In genomic region chr1:112634367-112634766, GRCh38 we compare ENCODE assay signal across 27 cellular contexts. TPM values are rescaled to one million over a fixed set of nuclear protein-coding genes. Genes with fewer than 3 reads are reported as not detected.
DNase-seq lines count a peak whose midpoint lies in the region; ATAC-seq and TF ChIP-seq lines count a peak whose summit lies in the region.
"Had no signal": no experiment of that assay in that cellular context is flagged by ENCODE, and none has a peak within 500 bp of the region (broad histone marks: within the 10 kb centered on the region; RNA-seq: fewer than 3 reads in every experiment).

No MANE protein-coding gene starts in this region.

- CTCF ChIA-PET in CD4-positive, alpha-beta T cell (lab: Charles Lee) = no interaction called here

- no peak overlapping the region for H2BK120ac ChIP-seq in mesenchymal stem cell (ENCODE audit: low read depth, low read length)

- H3K23ac ChIP-seq in mesenchymal stem cell (ENCODE audit: low read length in 2 of 2) = no peak overlapping the region

- H2BK15ac ChIP-seq in mesenchymal stem cell (ENCODE audit: low read depth, poor library complexity, severe bottlenecking) = no peak overlapping the region

- intact Hi-C loops in CD4-positive, alpha-beta T cell (cut with DNase I, micrococcal nuclease) = no loop called here
- intact Hi-C loops in sciatic nerve (cut with DNase I) = no loop called here

- no peak overlapping the region for H4K8ac ChIP-seq in mesenchymal stem cell (ENCODE audit: low read length)

- no peak overlapping the region for H3K14ac ChIP-seq in mesenchymal stem cell (ENCODE audit: low read length in 2 of 2)

- H3K4me3 ChIP-seq in SU-DHL-6 (ENCODE audit: insufficient read depth, low read length, poor library complexity, severe bottlenecking) (no peak overlapping the region), mesenchymal stem cell (ENCODE audit: insufficient read depth in 1 of 2, low read depth in 1 of 2, low read length in 2 of 2) (no peak overlapping the region)
- H3K4me3 ChIP-seq: BLaER1 treated with 17β-estradiol and CSF1 and Interleukin-3, amounts not matched to agents 10 nM and 100 nM; breast epithelium; coronary artery; esophagus squamous epithelium; heart right ventricle; lower lobe of right lung; right atrium auricular region; spleen had no signal

- no peak overlapping the region for H2BK5ac ChIP-seq in mesenchymal stem cell (ENCODE audit: low read depth, low read length, poor library complexity, severe bottlenecking)

- no peaks in the 10 kb centered on the region for H3K79me1 ChIP-seq in mesenchymal stem cell (replicated peaks; ENCODE audit: low read length, poor library complexity, severe bottlenecking)

- no peak overlapping the region for H4K91ac ChIP-seq in mesenchymal stem cell (ENCODE audit: low read length)

- no peak overlapping the region for H2AFZ ChIP-seq in SU-DHL-6 (ENCODE audit: low read depth, low read length, severe bottlenecking)
- H2AFZ ChIP-seq in mesenchymal stem cell (ENCODE audit: low read depth, low read length) = no peak overlapping the region

- no peak overlapping the region for H3K9ac ChIP-seq in SU-DHL-6 (ENCODE audit: low read length)
- no peak overlapping the region for H3K9ac ChIP-seq in mesenchymal stem cell (ENCODE audit: low read length)
- H3K9ac ChIP-seq: BLaER1 treated with 17β-estradiol and CSF1 and Interleukin-3, amounts not matched to agents 10 nM and 100 nM had no signal

- H2AK5ac ChIP-seq in mesenchymal stem cell (ENCODE audit: low read length, severe bottlenecking) = no peak overlapping the region

- no peaks in the 10 kb centered on the region for H3K27me3 ChIP-seq in CD4-positive, alpha-beta T cell (ENCODE audit: control insufficient read depth, insufficient read depth, low read length)
- H3K27me3 ChIP-seq in SU-DHL-6 (ENCODE audit: low read length) (no peaks in the 10 kb centered on the region), mesenchymal stem cell (ENCODE audit: control insufficient read depth in 1 of 2, insufficient read depth in 1 of 2, low read length in 2 of 2) (no peaks in the 10 kb centered on the region)
- H3K27me3 ChIP-seq: BLaER1 treated with 17β-estradiol and CSF1 and Interleukin-3, amounts not matched to agents 10 nM and 100 nM; breast epithelium; esophagus squamous epithelium; heart right ventricle; right atrium auricular region; spleen had no signal

- H3K36me3 Mint-ChIP-seq in CD4-positive, alpha-beta T cell (ENCODE audit: low read depth) = peaks cover 62% of the 10 kb centered on the region
- H3K36me3 Mint-ChIP-seq in IgD-negative memory B cell = peaks cover 11% of the 10 kb centered on the region

- H3K4ac ChIP-seq in mesenchymal stem cell (ENCODE audit: low read depth in 1 of 2, low read length in 2 of 2) = no peak overlapping the region

- no peaks in the 10 kb centered on the region for H3K9me2 ChIP-seq in SU-DHL-6 (replicated peaks; ENCODE audit: insufficient read depth, low read length)

- H3K27me3 Mint-ChIP-seq in CD4-positive, alpha-beta T cell = no peaks in the 10 kb centered on the region
- H3K27me3 Mint-ChIP-seq in IgD-negative memory B cell = no peaks in the 10 kb centered on the region

- DNase-seq in CD4-positive, alpha-beta T cell = no peak
- DNase-seq in mesenchymal stem cell (no peak), sciatic nerve (ENCODE audit: low spot score) (no peak), GM19238 (ENCODE audit: insufficient read length, low spot score) (no peak)
- DNase-seq: activated gamma-delta T cell treated with Interleukin-2 at 50 U/mL for 16 hours, activated T-cell treated with anti-CD3 and anti-CD28 coated beads for 4 hours, amniotic stem cell, endodermal cell, esophagus squamous epithelium, foreskin melanocyte, heart right ventricle, IMR-90, lower lobe of right lung, NCI-H1092 treated with DMSO at 0.1 percent for 48 hours, NCI-H1930, NCI-H526 treated with DMSO at 0.1 percent for 48 hours, spleen, trophoblast cell had no signal

- no peak overlapping the region for H3K18ac ChIP-seq in mesenchymal stem cell (ENCODE audit: low read depth in 1 of 2, low read length in 2 of 2)

- H3K27ac ChIP-seq in CD4-positive, alpha-beta T cell (ENCODE audit: low read depth, low read length) = no peak overlapping the region
- H3K27ac ChIP-seq in SU-DHL-6 (ENCODE audit: low read depth, low read length) (no peak overlapping the region), mesenchymal stem cell (ENCODE audit: low read length, poor library complexity, severe bottlenecking) (peak overlapping the region; percentile 76)
- H3K27ac ChIP-seq: breast epithelium, coronary artery, esophagus squamous epithelium, heart right ventricle, lower lobe of right lung, right atrium auricular region had no signal

- no peak overlapping the region for H2BK12ac ChIP-seq in mesenchymal stem cell (ENCODE audit: low read length in 2 of 2)

- POLR2A ChIA-PET in CD4-positive, alpha-beta T cell (lab: Charles Lee) = interaction anchor here (1.2 kb wide), 1 partner anchor 11 kb away, joined by 3 read pairs; no protein-coding TSS in a partner anchor

- peaks cover 6% of the 10 kb centered on the region for H3K4me1 ChIP-seq in mesenchymal stem cell (ENCODE audit: control insufficient read depth, insufficient read depth, low read depth, low read length)
- H3K4me1 ChIP-seq: breast epithelium had no signal

- peak overlapping the region; percentile 78 for H3K27ac Mint-ChIP-seq in CD4-positive, alpha-beta T cell
- peak overlapping the region in 2 of 3 donors; percentile 18 to 50 for H3K27ac Mint-ChIP-seq in IgD-negative memory B cell

- H3K4me2 ChIP-seq in SU-DHL-6 (ENCODE audit: low read depth, low read length, poor library complexity, severe bottlenecking) (peak overlapping the region; percentile 23), mesenchymal stem cell (ENCODE audit: low read length, poor library complexity, severe bottlenecking) (no peak overlapping the region)

- H3K4me1 Mint-ChIP-seq in CD4-positive, alpha-beta T cell (ENCODE audit: low read depth) = peaks cover 85% of the 10 kb centered on the region
- H3K4me1 Mint-ChIP-seq in IgD-negative memory B cell = peaks cover 47 to 65% (median 62%) of the 10 kb centered on the region in 3 donors

- H3K4me3 Mint-ChIP-seq in CD4-positive, alpha-beta T cell = no peak overlapping the region
- H3K4me3 Mint-ChIP-seq in IgD-negative memory B cell = no peak overlapping the region
- H3K4me3 Mint-ChIP-seq: endodermal cell, neural crest cell had no signal

- ATAC-seq in CD4-positive, alpha-beta T cell (ENCODE audit: poor library complexity) = no peak
- ATAC-seq in sciatic nerve = no peak
- no peak for ATAC-seq in GM21360 (IDR thresholded peaks at IDR 0.05; ENCODE audit: unreplicated experiment)
- ATAC-seq in GM21367 (IDR thresholded peaks at IDR 0.05; ENCODE audit: unreplicated experiment) = no peak
- ATAC-seq: heart right ventricle, lower lobe of right lung had no signal

- H3K9me3 Mint-ChIP-seq in CD4-positive, alpha-beta T cell = no peaks in the 10 kb centered on the region
- H3K9me3 Mint-ChIP-seq in IgD-negative memory B cell = no peaks in the 10 kb centered on the region
- H3K9me3 Mint-ChIP-seq: endodermal cell had no signal

- TF ChIP-seq CTCF in CD4-positive, alpha-beta T cell (IDR thresholded peaks at IDR 0.05) = no peak
- no peak for TF ChIP-seq CTCF in SU-DHL-6 (IDR thresholded peaks at IDR 0.05; ENCODE audit: insufficient read depth, low read length, poor library complexity, severe bottlenecking)

- H4K20me1 ChIP-seq in SU-DHL-6 (ENCODE audit: low read depth, low read length) = peaks cover 70% of the 10 kb centered on the region

- H3K79me2 ChIP-seq in SU-DHL-6 (ENCODE audit: insufficient read depth, low read length) = peaks cover 100% of the 10 kb centered on the region

- H3K36me3 ChIP-seq in SU-DHL-6 (ENCODE audit: low read length) = peaks cover 21% of the 10 kb centered on the region; the same call in 1 of the 2 replicates
- peaks cover 3 to 25% of the 10 kb centered on the region in 2 experiments for H3K36me3 ChIP-seq in mesenchymal stem cell (ENCODE audit: control insufficient read depth in 1 of 2, insufficient read depth in 2 of 2, low read depth in 1 of 2, low read length in 2 of 2)
- H3K36me3 ChIP-seq: breast epithelium had no signal

- H3K9me3 ChIP-seq in CD4-positive, alpha-beta T cell (ENCODE audit: control insufficient read depth, low read length) = no peaks in the 10 kb centered on the region
- H3K9me3 ChIP-seq in SU-DHL-6 (ENCODE audit: insufficient read depth, low read length) = no peaks in the 10 kb centered on the region
- no peaks in the 10 kb centered on the region for H3K9me3 ChIP-seq in mesenchymal stem cell (ENCODE audit: control insufficient read depth, low read length)
- H3K9me3 ChIP-seq: breast epithelium, esophagus squamous epithelium, heart right ventricle, lower lobe of right lung, right atrium auricular region, spleen had no signal

- H3F3A ChIP-seq in SU-DHL-6 (ENCODE audit: insufficient read depth) = peaks cover 15% of the 10 kb centered on the region; the same call in 1 of the 2 replicates

RNA-seq across cellular contexts. Expression of gene CAPZA1, which starts 14.7 kb away (rescaled TPM):
- total RNA-seq in CD4-positive, alpha-beta T cell = 100 to 1,000 TPM; 166 to 179 TPM
- polyA plus RNA-seq in IgD-negative memory B cell = 192 TPM
- 133 TPM for polyA plus RNA-seq in mesenchymal stem cell (2013, experiment 1 of 2)
- 140 TPM for polyA plus RNA-seq in mesenchymal stem cell (2013, experiment 2 of 2)
- total RNA-seq in sciatic nerve = 108 TPM

RNA-seq across cellular contexts. Expression of gene ST7L, which starts 15.4 kb away (rescaled TPM):
- 10 to 100 TPM; 25.5 to 29.8 TPM for total RNA-seq in CD4-positive, alpha-beta T cell
- polyA plus RNA-seq in IgD-negative memory B cell = 7.5 TPM
- 15.2 TPM for polyA plus RNA-seq in mesenchymal stem cell (2013, experiment 1 of 2)
- 14.9 TPM for polyA plus RNA-seq in mesenchymal stem cell (2013, experiment 2 of 2)
- 29.7 TPM for total RNA-seq in sciatic nerve

RNA-seq across cellular contexts. Expression of gene MOV10, which starts 40.1 kb away (rescaled TPM):
- total RNA-seq in CD4-positive, alpha-beta T cell = 10 to 100 TPM; 80.6 to 89.3 TPM
- 5.6 TPM for polyA plus RNA-seq in IgD-negative memory B cell
- 62.1 TPM for polyA plus RNA-seq in mesenchymal stem cell (2013, experiment 1 of 2)
- 60.3 TPM for polyA plus RNA-seq in mesenchymal stem cell (2013, experiment 2 of 2)
- total RNA-seq in sciatic nerve = 57.5 TPM
